Comparison of ENCODE assay signal across 1 cellular context in the genomic region with DNA sequence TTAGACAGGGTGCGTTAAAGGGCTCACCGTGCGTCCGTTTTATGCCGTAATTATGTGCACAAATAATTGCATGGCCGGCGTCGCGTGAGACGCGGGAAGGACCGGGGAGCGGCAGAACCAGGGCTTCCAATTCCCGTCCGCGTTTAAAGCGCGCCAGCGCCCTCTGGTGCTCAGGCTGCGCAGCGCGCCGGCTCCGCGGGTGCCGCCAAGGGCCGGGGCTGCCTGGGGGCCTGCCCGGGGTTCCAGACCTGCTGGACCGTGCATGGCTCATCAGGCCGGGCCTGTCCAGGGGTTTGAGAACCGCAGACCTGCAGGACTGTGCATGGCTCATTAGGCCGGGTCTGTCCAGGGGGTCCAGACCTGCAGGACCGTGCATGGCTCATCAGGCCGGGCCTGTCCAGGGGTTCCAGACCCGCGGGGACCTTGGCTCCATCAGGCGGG.
TF ChIP-seq lines count a peak whose summit lies in the region.

No MANE protein-coding gene starts in this region.

TF ChIP-seq in HepG2, 621 proteins besides CTCF, POLR2A, EP300 and RAD21 (continued from another document and continues in another):
- TF ChIP-seq THYN1 (CRISPR knock-in tag; IDR thresholded peaks at IDR 0.05; ENCODE audit: borderline replicate concordance, low read depth) (no peak), YEATS2 (CRISPR knock-in tag; IDR thresholded peaks at IDR 0.05; ENCODE audit: borderline replicate concordance) (no peak), JDP2 (CRISPR knock-in tag; IDR thresholded peaks at IDR 0.05; ENCODE audit: borderline replicate concordance) (no peak), TAF15 (IDR thresholded peaks at IDR 0.05; ENCODE audit: low read depth, low read length, poor library complexity, severe bottlenecking) (no peak), DRAP1 (CRISPR knock-in tag; IDR thresholded peaks at IDR 0.05) (no peak), TARDBP (CRISPR knock-in tag; IDR thresholded peaks at IDR 0.05) (no peak), ATF4 (CRISPR knock-in tag; IDR thresholded peaks at IDR 0.05) (0 out of 4 replicates have a peak, but pooled peaks of 1 of the 2 experiments have one; percentile 15), ZMAT3 (CRISPR knock-in tag; conservative IDR thresholded peaks at IDR 0.05) (peak; percentile 56; the same call in 1 of the 2 replicates), KDM2A (CRISPR knock-in tag; IDR thresholded peaks at IDR 0.05; ENCODE audit: borderline replicate concordance, low read depth) (peak; percentile 81), ZNF101 (CRISPR knock-in tag; IDR thresholded peaks at IDR 0.05; ENCODE audit: borderline replicate concordance, low read depth) (no peak), SALL1 (CRISPR knock-in tag; IDR thresholded peaks at IDR 0.05) (peak; percentile 55), ZNF687 (CRISPR knock-in tag; IDR thresholded peaks at IDR 0.05) (peak; percentile 65), ZSCAN9 (CRISPR knock-in tag; IDR thresholded peaks at IDR 0.05; ENCODE audit: borderline replicate concordance) (0 out of 2 replicates have a peak, but pooled peaks have one; percentile 37), FOXA3 (CRISPR knock-in tag; IDR thresholded peaks at IDR 0.05) (0 out of 2 replicates have a peak, but pooled peaks have one; percentile 5), MAX (IDR thresholded peaks at IDR 0.05) (peak; percentile 89), THAP9 (CRISPR knock-in tag; IDR thresholded peaks at IDR 0.05; ENCODE audit: borderline replicate concordance) (no peak), SMC3 (IDR thresholded peaks at IDR 0.05; ENCODE audit: low read length) (peak; percentile 57; the same call in 1 of the 2 replicates), ZFP36L1 (CRISPR knock-in tag; IDR thresholded peaks at IDR 0.05) (no peak), STAG1 (CRISPR knock-in tag; IDR thresholded peaks at IDR 0.05) (peak; percentile 96), HNRNPL (IDR thresholded peaks at IDR 0.05; ENCODE audit: low read depth, low read length) (no peak), SIX4 (CRISPR knock-in tag; IDR thresholded peaks at IDR 0.05) (no peak), ZFP36L2 (CRISPR knock-in tag; IDR thresholded peaks at IDR 0.05) (no peak), MEF2D (CRISPR knock-in tag; IDR thresholded peaks at IDR 0.05) (no peak), NFE2L2 (IDR thresholded peaks at IDR 0.05; ENCODE audit: low read length) (no peak), MTERF4 (CRISPR knock-in tag; IDR thresholded peaks at IDR 0.05) (0 out of 2 replicates have a peak, but pooled peaks have one; percentile 61), GFI1 (CRISPR knock-in tag; IDR thresholded peaks at IDR 0.05; ENCODE audit: borderline replicate concordance) (0 out of 2 replicates have a peak, but pooled peaks have one; percentile 31), ZNF335 (CRISPR knock-in tag; IDR thresholded peaks at IDR 0.05) (no peak)
- TF ChIP-seq, protein P1, sequence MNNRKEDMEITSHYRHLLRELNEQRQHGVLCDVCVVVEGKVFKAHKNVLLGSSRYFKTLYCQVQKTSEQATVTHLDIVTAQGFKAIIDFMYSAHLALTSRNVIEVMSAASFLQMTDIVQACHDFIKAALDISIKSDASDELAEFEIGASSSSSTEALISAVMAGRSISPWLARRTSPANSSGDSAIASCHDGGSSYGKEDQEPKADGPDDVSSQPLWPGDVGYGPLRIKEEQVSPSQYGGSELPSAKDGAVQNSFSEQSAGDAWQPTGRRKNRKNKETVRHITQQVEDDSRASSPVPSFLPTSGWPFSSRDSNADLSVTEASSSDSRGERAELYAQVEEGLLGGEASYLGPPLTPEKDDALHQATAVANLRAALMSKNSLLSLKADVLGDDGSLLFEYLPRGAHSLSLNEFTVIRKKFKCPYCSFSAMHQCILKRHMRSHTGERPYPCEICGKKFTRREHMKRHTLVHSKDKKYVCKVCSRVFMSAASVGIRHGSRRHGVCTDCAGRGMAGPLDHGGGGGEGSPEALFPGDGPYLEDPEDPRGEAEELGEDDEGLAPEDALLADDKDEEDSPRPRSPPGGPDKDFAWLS (CRISPR knock-in tag; IDR thresholded peaks at IDR 0.05; ENCODE audit: borderline replicate concordance): no peak
- TF ChIP-seq, protein P2, sequence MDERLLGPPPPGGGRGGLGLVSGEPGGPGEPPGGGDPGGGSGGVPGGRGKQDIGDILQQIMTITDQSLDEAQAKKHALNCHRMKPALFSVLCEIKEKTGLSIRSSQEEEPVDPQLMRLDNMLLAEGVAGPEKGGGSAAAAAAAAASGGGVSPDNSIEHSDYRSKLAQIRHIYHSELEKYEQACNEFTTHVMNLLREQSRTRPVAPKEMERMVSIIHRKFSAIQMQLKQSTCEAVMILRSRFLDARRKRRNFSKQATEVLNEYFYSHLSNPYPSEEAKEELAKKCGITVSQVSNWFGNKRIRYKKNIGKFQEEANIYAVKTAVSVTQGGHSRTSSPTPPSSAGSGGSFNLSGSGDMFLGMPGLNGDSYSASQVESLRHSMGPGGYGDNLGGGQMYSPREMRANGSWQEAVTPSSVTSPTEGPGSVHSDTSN (CRISPR knock-in tag; IDR thresholded peaks at IDR 0.05): no peak
- TF ChIP-seq, protein P3, sequence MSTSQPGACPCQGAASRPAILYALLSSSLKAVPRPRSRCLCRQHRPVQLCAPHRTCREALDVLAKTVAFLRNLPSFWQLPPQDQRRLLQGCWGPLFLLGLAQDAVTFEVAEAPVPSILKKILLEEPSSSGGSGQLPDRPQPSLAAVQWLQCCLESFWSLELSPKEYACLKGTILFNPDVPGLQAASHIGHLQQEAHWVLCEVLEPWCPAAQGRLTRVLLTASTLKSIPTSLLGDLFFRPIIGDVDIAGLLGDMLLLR (CRISPR knock-in tag; IDR thresholded peaks at IDR 0.05): peak; percentile 83
- TF ChIP-seq, protein P4, sequence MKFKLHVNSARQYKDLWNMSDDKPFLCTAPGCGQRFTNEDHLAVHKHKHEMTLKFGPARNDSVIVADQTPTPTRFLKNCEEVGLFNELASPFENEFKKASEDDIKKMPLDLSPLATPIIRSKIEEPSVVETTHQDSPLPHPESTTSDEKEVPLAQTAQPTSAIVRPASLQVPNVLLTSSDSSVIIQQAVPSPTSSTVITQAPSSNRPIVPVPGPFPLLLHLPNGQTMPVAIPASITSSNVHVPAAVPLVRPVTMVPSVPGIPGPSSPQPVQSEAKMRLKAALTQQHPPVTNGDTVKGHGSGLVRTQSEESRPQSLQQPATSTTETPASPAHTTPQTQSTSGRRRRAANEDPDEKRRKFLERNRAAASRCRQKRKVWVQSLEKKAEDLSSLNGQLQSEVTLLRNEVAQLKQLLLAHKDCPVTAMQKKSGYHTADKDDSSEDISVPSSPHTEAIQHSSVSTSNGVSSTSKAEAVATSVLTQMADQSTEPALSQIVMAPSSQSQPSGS (CRISPR knock-in tag; IDR thresholded peaks at IDR 0.05): 0 out of 2 replicates have a peak, but pooled peaks have one; percentile 35
- TF ChIP-seq, protein P5, sequence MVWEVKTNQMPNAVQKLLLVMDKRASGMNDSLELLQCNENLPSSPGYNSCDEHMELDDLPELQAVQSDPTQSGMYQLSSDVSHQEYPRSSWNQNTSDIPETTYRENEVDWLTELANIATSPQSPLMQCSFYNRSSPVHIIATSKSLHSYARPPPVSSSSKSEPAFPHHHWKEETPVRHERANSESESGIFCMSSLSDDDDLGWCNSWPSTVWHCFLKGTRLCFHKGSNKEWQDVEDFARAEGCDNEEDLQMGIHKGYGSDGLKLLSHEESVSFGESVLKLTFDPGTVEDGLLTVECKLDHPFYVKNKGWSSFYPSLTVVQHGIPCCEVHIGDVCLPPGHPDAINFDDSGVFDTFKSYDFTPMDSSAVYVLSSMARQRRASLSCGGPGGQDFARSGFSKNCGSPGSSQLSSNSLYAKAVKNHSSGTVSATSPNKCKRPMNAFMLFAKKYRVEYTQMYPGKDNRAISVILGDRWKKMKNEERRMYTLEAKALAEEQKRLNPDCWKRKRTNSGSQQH (CRISPR knock-in tag; IDR thresholded peaks at IDR 0.05; ENCODE audit: low read depth): no peak
- TF ChIP-seq, protein P6, sequence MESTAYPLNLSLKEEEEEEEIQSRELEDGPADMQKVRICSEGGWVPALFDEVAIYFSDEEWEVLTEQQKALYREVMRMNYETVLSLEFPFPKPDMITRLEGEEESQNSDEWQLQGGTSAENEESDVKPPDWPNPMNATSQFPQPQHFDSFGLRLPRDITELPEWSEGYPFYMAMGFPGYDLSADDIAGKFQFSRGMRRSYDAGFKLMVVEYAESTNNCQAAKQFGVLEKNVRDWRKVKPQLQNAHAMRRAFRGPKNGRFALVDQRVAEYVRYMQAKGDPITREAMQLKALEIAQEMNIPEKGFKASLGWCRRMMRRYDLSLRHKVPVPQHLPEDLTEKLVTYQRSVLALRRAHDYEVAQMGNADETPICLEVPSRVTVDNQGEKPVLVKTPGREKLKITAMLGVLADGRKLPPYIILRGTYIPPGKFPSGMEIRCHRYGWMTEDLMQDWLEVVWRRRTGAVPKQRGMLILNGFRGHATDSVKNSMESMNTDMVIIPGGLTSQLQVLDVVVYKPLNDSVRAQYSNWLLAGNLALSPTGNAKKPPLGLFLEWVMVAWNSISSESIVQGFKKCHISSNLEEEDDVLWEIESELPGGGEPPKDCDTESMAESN (CRISPR knock-in tag; conservative IDR thresholded peaks at IDR 0.05): peak; percentile 57; the same call in 1 of the 2 replicates
- TF ChIP-seq, protein P7, sequence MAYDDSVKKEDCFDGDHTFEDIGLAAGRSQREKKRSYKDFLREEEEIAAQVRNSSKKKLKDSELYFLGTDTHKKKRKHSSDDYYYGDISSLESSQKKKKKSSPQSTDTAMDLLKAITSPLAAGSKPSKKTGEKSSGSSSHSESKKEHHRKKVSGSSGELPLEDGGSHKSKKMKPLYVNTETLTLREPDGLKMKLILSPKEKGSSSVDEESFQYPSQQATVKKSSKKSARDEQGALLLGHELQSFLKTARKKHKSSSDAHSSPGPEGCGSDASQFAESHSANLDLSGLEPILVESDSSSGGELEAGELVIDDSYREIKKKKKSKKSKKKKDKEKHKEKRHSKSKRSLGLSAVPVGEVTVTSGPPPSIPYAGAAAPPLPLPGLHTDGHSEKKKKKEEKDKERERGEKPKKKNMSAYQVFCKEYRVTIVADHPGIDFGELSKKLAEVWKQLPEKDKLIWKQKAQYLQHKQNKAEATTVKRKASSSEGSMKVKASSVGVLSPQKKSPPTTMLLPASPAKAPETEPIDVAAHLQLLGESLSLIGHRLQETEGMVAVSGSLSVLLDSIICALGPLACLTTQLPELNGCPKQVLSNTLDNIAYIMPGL (CRISPR knock-in tag; IDR thresholded peaks at IDR 0.05; ENCODE audit: borderline replicate concordance in 1 of 2, low read depth in 1 of 2): 0 out of 4 replicates have a peak, but pooled peaks of 1 of the 2 experiments have one; percentile 44
